ENCODE assay signal across 1 cellular context in genomic region chr9:116144038-116144437, GRCh38.
A peak's percentile ranks its signal among the peaks of the same experiment; 100 is the strongest.
TF ChIP-seq lines count a peak whose summit lies in the region.

No MANE protein-coding gene starts in this region.

TF ChIP-seq in endothelial cell of umbilical vein, 7 proteins besides CTCF, POLR2A, EP300 and RAD21:
- TF ChIP-seq POLR2AphosphoS5 (IDR thresholded peaks at IDR 0.05; ENCODE audit: insufficient read depth, low read depth, low read length) (no peak), EZH2 (IDR thresholded peaks at IDR 0.05; ENCODE audit: borderline replicate concordance, low read depth, low read length, severe bottlenecking) (no peak), GATA2 (IDR thresholded peaks at IDR 0.05; ENCODE audit: insufficient read depth, insufficient read length, low read depth, low read length) (no peak), FOS (IDR thresholded peaks at IDR 0.05; ENCODE audit: borderline replicate concordance, insufficient read depth, low read length) (peak; percentile 58)
